4 cellular contexts compared by ENCODE assay signal in the genomic region with DNA sequence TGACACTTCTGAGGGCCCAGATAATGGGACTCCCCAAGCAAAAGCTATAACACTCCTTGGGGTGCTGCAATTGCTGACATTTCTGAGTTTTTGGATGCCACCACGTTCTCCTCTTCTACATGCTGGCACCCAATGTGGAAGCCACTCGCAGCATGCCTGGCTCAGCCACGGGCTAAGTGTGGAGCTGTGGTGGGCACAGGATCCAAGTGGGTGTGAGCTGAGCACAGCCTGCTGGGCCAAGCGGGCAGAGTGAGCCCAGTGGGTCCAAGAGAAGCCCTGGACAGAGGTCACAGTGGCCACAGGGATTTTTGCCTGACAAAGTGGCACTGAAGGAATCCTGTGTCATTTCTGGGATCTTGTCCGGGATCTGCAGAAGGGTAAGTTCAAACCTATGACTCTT.
"Had no signal": no experiment of that assay in that cellular context is flagged by ENCODE, and none has a peak within 500 bp of the region (broad histone marks: within the 10 kb centered on the region; RNA-seq: fewer than 3 reads in every experiment).

No MANE protein-coding gene starts in this region.

- DNase-seq: H9, IMR-90 had no signal

- H3K4me2 ChIP-seq: GM23338 had no signal

- H3K4me1 Mint-ChIP-seq: GM23338, H9 had no signal

- H3K4me3 Mint-ChIP-seq: GM23338, H9 had no signal

- H2AFZ ChIP-seq: GM23338 had no signal

- H3K27ac Mint-ChIP-seq: GM23338, H9 had no signal

- ATAC-seq: GM23338, K562 had no signal

- H3K4me3 ChIP-seq: GM23338, K562 had no signal
